Comparison of ENCODE assay signal across 1 cellular context in genomic region chr7:35849158-35849831, GRCh38.
TF ChIP-seq lines count a peak whose summit lies in the region.

No MANE protein-coding gene starts in this region.

TF ChIP-seq in IMR-90, 13 proteins besides CTCF, POLR2A, EP300 and RAD21:
- TF ChIP-seq FOS (IDR thresholded peaks at IDR 0.05; ENCODE audit: low read depth, low read length) (no peak), MAFK (IDR thresholded peaks at IDR 0.05; ENCODE audit: low read depth, low read length) (no peak), CEBPB (IDR thresholded peaks at IDR 0.05; ENCODE audit: low read depth, low read length) (no peak), RCOR1 (IDR thresholded peaks at IDR 0.05; ENCODE audit: insufficient replicate concordance, low read length) (no peak), BHLHE40 (IDR thresholded peaks at IDR 0.05; ENCODE audit: low read depth, low read length) (no peak), ELK1 (IDR thresholded peaks at IDR 0.05; ENCODE audit: borderline replicate concordance, low read depth, low read length) (no peak), RFX5 (IDR thresholded peaks at IDR 0.05; ENCODE audit: low read depth, low read length) (no peak), NFE2L2 (IDR thresholded peaks at IDR 0.05; ENCODE audit: low read depth, low read length) (no peak), MXI1 (IDR thresholded peaks at IDR 0.05; ENCODE audit: borderline replicate concordance, low read depth, low read length) (no peak), MAZ (IDR thresholded peaks at IDR 0.05; ENCODE audit: borderline replicate concordance, low read depth, low read length) (no peak), CHD1 (IDR thresholded peaks at IDR 0.05; ENCODE audit: low read depth, low read length) (no peak), SMC3 (IDR thresholded peaks at IDR 0.05; ENCODE audit: low read depth, low read length) (no peak), USF2 (IDR thresholded peaks at IDR 0.05; ENCODE audit: low read depth, low read length) (no peak)
